Comparison of ENCODE assay signal across 8 cellular contexts in the genomic region with DNA sequence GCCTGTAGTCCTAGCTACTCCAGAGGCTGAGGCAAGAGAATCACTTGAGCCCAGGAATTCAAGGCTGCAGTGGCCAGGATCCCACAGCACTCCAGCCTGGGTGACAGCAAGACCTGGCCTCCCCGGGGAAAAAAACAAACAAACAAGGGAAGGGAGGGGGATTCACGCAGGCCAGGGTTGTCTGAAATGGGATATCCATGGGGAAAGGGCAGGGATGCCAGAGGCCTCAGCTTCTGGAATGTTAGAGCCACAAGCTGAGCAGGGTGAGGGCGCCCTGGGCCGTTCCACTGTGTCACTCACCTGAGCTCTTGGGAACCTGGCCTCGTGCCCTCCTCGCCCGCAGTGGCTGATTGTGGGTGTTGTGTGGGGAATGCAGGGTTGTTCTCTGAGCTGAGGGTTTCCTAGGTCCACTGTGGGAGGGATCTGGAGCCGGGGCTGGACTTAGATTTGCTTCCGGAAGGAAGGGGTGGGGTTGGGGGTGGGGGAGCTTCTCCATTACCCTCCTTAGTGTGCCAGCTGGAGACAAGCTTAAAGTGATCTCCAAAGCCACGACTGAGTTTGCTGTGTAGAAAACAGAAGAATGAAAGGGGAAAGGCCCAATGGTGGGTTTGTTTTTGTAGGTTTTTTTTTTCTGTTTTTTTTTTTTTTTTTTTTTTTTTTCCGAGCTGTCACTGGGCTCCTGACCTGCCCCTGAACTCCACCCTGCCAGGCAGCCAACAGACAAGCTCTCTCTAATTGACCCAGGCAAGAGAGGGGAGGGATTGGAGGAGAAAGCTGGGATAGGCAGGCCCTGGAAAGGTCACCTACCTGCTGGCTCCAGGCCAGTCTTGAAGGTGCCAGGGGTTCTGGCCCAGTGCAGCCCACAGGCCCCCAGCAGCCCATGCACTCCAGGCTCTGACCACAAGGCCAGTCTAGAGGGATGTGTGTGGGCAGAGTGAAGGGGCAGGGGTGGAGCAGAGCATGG. TPM values are rescaled to one million over a fixed set of nuclear protein-coding genes. Genes with fewer than 3 reads are reported as not detected.
A peak's percentile ranks its signal among the peaks of the same experiment; 100 is the strongest.
DNase-seq lines count a peak whose midpoint lies in the region; ATAC-seq and TF ChIP-seq lines count a peak whose summit lies in the region.

TSS of gene SULT1A1 (minus strand) at position 414 of the 964 bp plus-strand sequence. CDS start 1,189 bp downstream, outside the sequence.

- H4K20me1 ChIP-seq in mammary epithelial cell (ENCODE audit: insufficient read depth, low read length), result no peaks in the 10 kb centered on the region

- BruUV-seq in mammary epithelial cell (replicated peaks; lab: Mats Ljungman, UMichigan), result no TSS peak

- no peak within 1 kb of the TSS for H2AFZ ChIP-seq in mammary epithelial cell (ENCODE audit: low read depth, low read length)

- H3K36me3 ChIP-seq in mammary epithelial cell (ENCODE audit: insufficient read depth, low read length) (peaks cover 1% of the 10 kb centered on the region), tibial artery (no peaks in the 10 kb centered on the region)

- 84% methylated on average over 8 of the region's 11 CpGs for WGBS in mammary epithelial cell (ENCODE audit: low coverage, missing lambda C conversion rate)

- dilution Hi-C loops in mammary epithelial cell (cut with HindIII; ENCODE audit: low sequenced_read_pairs), result no loop called here

- no peak for ATAC-seq in activated T-cell treated with anti-CD3 and anti-CD28 coated beads, Interleukin-2, amount 50 U/mL, for 4 hours
- no peak for ATAC-seq in GM19351 (IDR thresholded peaks at IDR 0.05; ENCODE audit: unreplicated experiment)
- ATAC-seq in HG03460 (IDR thresholded peaks at IDR 0.05; ENCODE audit: unreplicated experiment), result no peak

- intact Hi-C loops in mammary epithelial cell (cut with micrococcal nuclease), result loop anchor here (10.0 kb wide), 1 partner anchor 115 kb away; the partner anchor contains the start of genes APOBR and CLN3
- intact Hi-C loops in tibial artery (cut with DNase I; ENCODE audit: low total_unique reads), result loop anchor here (5.0 kb wide), 1 partner anchor 38 kb away; no protein-coding TSS in a partner anchor

- H3K4me2 ChIP-seq in mammary epithelial cell (ENCODE audit: insufficient read depth, low read depth, low read length), result no peak within 1 kb of the TSS

- TF ChIP-seq CTCF in mammary epithelial cell (conservative IDR thresholded peaks at IDR 0.05 in 1 of 2, IDR thresholded peaks at IDR 0.05 in 1 of 2; ENCODE audit: extremely low read depth in 1 of 2, insufficient read depth in 1 of 2, low read depth in 1 of 2, low read length in 2 of 2) (no peak), tibial artery (IDR thresholded peaks at IDR 0.05) (no peak)

- no peaks in the 10 kb centered on the region for H3K9me3 Mint-ChIP-seq in activated T-cell treated with anti-CD3 and anti-CD28 coated beads, Interleukin-2, amount 50 U/mL, for 24 hours
- no peaks in the 10 kb centered on the region for H3K9me3 Mint-ChIP-seq in activated T-cell treated with anti-CD3 and anti-CD28 coated beads, Interleukin-2, amount 50 U/mL, for 4 hours

- peaks cover 17% of the 10 kb centered on the region for H3K4me1 Mint-ChIP-seq in activated T-cell treated with anti-CD3 and anti-CD28 coated beads, Interleukin-2, amount 50 U/mL, for 24 hours (ENCODE audit: low read depth)
- H3K4me1 Mint-ChIP-seq in activated T-cell treated with anti-CD3 and anti-CD28 coated beads, Interleukin-2, amount 50 U/mL, for 4 hours (ENCODE audit: low read depth), result peaks cover 9% of the 10 kb centered on the region

- no peaks in the 10 kb centered on the region for H3K27me3 ChIP-seq in mammary epithelial cell (ENCODE audit: insufficient read depth, low read length)
- peaks cover 0 to 12% of the 10 kb centered on the region in 2 donors for H3K27me3 ChIP-seq in tibial artery

- in situ Hi-C loops in mammary epithelial cell (cut with MboI; ENCODE audit: low sequenced_read_pairs in 2 of 2), result no loop called here

- CTCF ChIA-PET in mammary epithelial cell (lab: Charles Lee; ENCODE audit: low non-redundant PET), result no interaction called here

- peaks cover 20% of the 10 kb centered on the region for H3K36me3 Mint-ChIP-seq in activated T-cell treated with anti-CD3 and anti-CD28 coated beads, Interleukin-2, amount 50 U/mL, for 24 hours (ENCODE audit: low read depth)
- no peaks in the 10 kb centered on the region for H3K36me3 Mint-ChIP-seq in activated T-cell treated with anti-CD3 and anti-CD28 coated beads, Interleukin-2, amount 50 U/mL, for 4 hours (ENCODE audit: insufficient read depth)

- H3K9me3 ChIP-seq in mammary epithelial cell (replicated peaks; ENCODE audit: insufficient read depth, low read length), result no peaks in the 10 kb centered on the region
- no peaks in the 10 kb centered on the region for H3K9me3 ChIP-seq in tibial artery

- H3K4me1 ChIP-seq in mammary epithelial cell (ENCODE audit: insufficient read depth, low read length), result no peaks in the 10 kb centered on the region
- peaks cover 0 to 6% (median 0%) of the 10 kb centered on the region in 4 donors for H3K4me1 ChIP-seq in tibial artery

- H3K27me3 Mint-ChIP-seq in activated T-cell treated with anti-CD3 and anti-CD28 coated beads, Interleukin-2, amount 50 U/mL, for 24 hours, result no peaks in the 10 kb centered on the region
- H3K27me3 Mint-ChIP-seq in activated T-cell treated with anti-CD3 and anti-CD28 coated beads, Interleukin-2, amount 50 U/mL, for 4 hours (ENCODE audit: low read depth), result no peaks in the 10 kb centered on the region

- H3K79me2 ChIP-seq in mammary epithelial cell (ENCODE audit: insufficient read depth, low read length), result no peaks in the 10 kb centered on the region

- DNase-seq in activated T-cell treated with anti-CD3 and anti-CD28 coated beads, Interleukin-2, amount 50 U/mL, for 24 hours, result no peak
- no peak for DNase-seq in activated T-cell treated with anti-CD3 and anti-CD28 coated beads, Interleukin-2, amount 50 U/mL, for 4 hours
- peak; percentile 37 for DNase-seq in mammary epithelial cell
- DNase-seq in lung microvascular endothelial cell (ENCODE audit: low read depth in 2 of 2), result peak; percentile 23 to 32
- peak in 1 of 2 donors; percentile 58 for DNase-seq in tibial artery
- DNase-seq in putamen (ENCODE audit: low spot score), result no peak

- no peak within 1 kb of the TSS for H3K9ac ChIP-seq in mammary epithelial cell (ENCODE audit: insufficient read depth, low read length)

- peak within 1 kb of the TSS; percentile 62 for H3K27ac Mint-ChIP-seq in activated T-cell treated with anti-CD3 and anti-CD28 coated beads, Interleukin-2, amount 50 U/mL, for 24 hours

- H3K27ac ChIP-seq in mammary epithelial cell (ENCODE audit: insufficient read depth, low read depth, low read length) (no peak within 1 kb of the TSS), tibial artery (no peak within 1 kb of the TSS)

- H3K4me3 ChIP-seq in mammary epithelial cell (replicated peaks in 1 of 3; ENCODE audit: insufficient read depth in 1 of 3, low read depth in 2 of 3, low read length in 3 of 3) (no peak within 1 kb of the TSS), tibial artery (peak within 1 kb of the TSS; percentile 18 to 40)

- H3K4me3 Mint-ChIP-seq in activated T-cell treated with anti-CD3 and anti-CD28 coated beads, Interleukin-2, amount 50 U/mL, for 24 hours, result no peak within 1 kb of the TSS
- no peak within 1 kb of the TSS for H3K4me3 Mint-ChIP-seq in activated T-cell treated with anti-CD3 and anti-CD28 coated beads, Interleukin-2, amount 50 U/mL, for 4 hours

RNA-seq across cellular contexts. Expression of gene SULT1A1, which starts in this region (rescaled TPM):
- total RNA-seq in activated T-cell treated with anti-CD3 and anti-CD28 coated beads, Interleukin-2, amount 50 U/mL, for 4 hours, result 1 to 10 TPM; 4.8 to 5.5 (median 5.0) TPM
- 1 to 10 TPM; 5.7 to 6.6 TPM for total RNA-seq in mammary epithelial cell
- polyA plus RNA-seq in mammary epithelial cell, result 5.5 TPM
- polyA minus RNA-seq in mammary epithelial cell, result 3.2 TPM
- total RNA-seq in lung microvascular endothelial cell, result 0.40 and 3.9 TPM in 2 replicates

Comparison
In these comparisons a context has a peak if more than half of its experiments do, and no peak if none do; other contexts are left out.
1. DNase-seq: peak in mammary epithelial cell (single experiment) and lung microvascular endothelial cell (2 of 2); none in activated T-cell treated with anti-CD3 and anti-CD28 coated beads, Interleukin-2, amount 50 U/mL, for 24 hours (single experiment), activated T-cell treated with anti-CD3 and anti-CD28 coated beads, Interleukin-2, amount 50 U/mL, for 4 hours (single experiment) and putamen (single experiment).
2. H3K4me3 ChIP-seq: peak in tibial artery (2 of 2); none in mammary epithelial cell (0 of 3).